Comparison of ENCODE assay signal across 2 cellular contexts in the genomic region with DNA sequence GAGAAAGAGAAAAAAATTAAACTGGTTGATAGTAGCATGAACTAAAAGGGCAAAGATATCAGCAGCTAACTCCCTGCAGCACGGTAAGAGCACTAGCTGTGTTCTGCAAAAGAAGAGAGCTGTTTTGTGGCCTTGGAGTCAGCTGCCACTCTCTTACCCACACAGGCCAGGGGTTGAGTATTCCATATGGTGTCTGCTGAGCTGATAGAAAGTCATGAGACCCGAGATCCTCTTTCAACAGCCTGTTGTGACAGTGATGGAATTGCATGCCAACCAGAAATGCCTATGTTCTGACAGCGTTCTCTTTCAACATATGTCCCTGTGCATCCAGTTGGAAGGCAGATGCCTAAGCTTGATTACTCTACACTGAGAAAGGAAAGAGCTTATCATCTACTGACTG.
TF ChIP-seq lines count a peak whose summit lies in the region.

No MANE protein-coding gene starts in this region.

TF ChIP-seq in SK-N-SH, 30 proteins besides CTCF, POLR2A, EP300 and RAD21:
- TF ChIP-seq MXI1 (IDR thresholded peaks at IDR 0.05; ENCODE audit: low read depth, low read length) = no peak
- TF ChIP-seq, protein P1, sequence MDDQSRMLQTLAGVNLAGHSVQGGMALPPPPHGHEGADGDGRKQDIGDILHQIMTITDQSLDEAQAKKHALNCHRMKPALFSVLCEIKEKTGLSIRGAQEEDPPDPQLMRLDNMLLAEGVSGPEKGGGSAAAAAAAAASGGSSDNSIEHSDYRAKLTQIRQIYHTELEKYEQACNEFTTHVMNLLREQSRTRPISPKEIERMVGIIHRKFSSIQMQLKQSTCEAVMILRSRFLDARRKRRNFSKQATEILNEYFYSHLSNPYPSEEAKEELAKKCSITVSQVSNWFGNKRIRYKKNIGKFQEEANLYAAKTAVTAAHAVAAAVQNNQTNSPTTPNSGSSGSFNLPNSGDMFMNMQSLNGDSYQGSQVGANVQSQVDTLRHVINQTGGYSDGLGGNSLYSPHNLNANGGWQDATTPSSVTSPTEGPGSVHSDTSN (IDR thresholded peaks at IDR 0.05) = peak; percentile 12; the same call in 1 of the 2 replicates

TF ChIP-seq in SK-N-SH treated with all-trans-retinoic acid at 6 μM for 48 hours, 23 proteins besides CTCF, POLR2A, EP300 and RAD21:
- no peak for TF ChIP-seq ESRRG (CRISPR knock-in tag; IDR thresholded peaks at IDR 0.05)
- TF ChIP-seq TCF4 (CRISPR knock-in tag; IDR thresholded peaks at IDR 0.05; ENCODE audit: borderline replicate concordance) = no peak
- no peak for TF ChIP-seq ZC3H10 (CRISPR knock-in tag; IDR thresholded peaks at IDR 0.05)
- TF ChIP-seq, protein P2, sequence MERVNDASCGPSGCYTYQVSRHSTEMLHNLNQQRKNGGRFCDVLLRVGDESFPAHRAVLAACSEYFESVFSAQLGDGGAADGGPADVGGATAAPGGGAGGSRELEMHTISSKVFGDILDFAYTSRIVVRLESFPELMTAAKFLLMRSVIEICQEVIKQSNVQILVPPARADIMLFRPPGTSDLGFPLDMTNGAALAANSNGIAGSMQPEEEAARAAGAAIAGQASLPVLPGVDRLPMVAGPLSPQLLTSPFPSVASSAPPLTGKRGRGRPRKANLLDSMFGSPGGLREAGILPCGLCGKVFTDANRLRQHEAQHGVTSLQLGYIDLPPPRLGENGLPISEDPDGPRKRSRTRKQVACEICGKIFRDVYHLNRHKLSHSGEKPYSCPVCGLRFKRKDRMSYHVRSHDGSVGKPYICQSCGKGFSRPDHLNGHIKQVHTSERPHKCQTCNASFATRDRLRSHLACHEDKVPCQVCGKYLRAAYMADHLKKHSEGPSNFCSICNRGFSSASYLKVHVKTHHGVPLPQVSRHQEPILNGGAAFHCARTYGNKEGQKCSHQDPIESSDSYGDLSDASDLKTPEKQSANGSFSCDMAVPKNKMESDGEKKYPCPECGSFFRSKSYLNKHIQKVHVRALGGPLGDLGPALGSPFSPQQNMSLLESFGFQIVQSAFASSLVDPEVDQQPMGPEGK (CRISPR knock-in tag; IDR thresholded peaks at IDR 0.05; ENCODE audit: borderline replicate concordance) = no peak
- TF ChIP-seq OSR1 (CRISPR knock-in tag; IDR thresholded peaks at IDR 0.05) = no peak
- no peak for TF ChIP-seq BACH2 (CRISPR knock-in tag; IDR thresholded peaks at IDR 0.05; ENCODE audit: borderline replicate concordance)
- no peak for TF ChIP-seq CSDC2 (CRISPR knock-in tag; IDR thresholded peaks at IDR 0.05)
- TF ChIP-seq ZFP3 (CRISPR knock-in tag; IDR thresholded peaks at IDR 0.05) = no peak
- TF ChIP-seq PPARA (CRISPR knock-in tag; IDR thresholded peaks at IDR 0.05; ENCODE audit: borderline replicate concordance) = no peak
- TF ChIP-seq, protein P3, sequence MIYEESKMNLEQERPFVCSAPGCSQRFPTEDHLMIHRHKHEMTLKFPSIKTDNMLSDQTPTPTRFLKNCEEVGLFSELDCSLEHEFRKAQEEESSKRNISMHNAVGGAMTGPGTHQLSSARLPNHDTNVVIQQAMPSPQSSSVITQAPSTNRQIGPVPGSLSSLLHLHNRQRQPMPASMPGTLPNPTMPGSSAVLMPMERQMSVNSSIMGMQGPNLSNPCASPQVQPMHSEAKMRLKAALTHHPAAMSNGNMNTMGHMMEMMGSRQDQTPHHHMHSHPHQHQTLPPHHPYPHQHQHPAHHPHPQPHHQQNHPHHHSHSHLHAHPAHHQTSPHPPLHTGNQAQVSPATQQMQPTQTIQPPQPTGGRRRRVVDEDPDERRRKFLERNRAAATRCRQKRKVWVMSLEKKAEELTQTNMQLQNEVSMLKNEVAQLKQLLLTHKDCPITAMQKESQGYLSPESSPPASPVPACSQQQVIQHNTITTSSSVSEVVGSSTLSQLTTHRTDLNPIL (CRISPR knock-in tag; IDR thresholded peaks at IDR 0.05; ENCODE audit: low read depth) = no peak
TF ChIP-seq in SK-N-SH treated with all-trans-retinoic acid at 6 μM for 48 hours: peak in this region for 0.
